In genomic region chr2:66433945-66434678, GRCh38 we compare ENCODE assay signal across 8 cellular contexts.
DNase-seq lines count a peak whose midpoint lies in the region; TF ChIP-seq lines count a peak whose summit lies in the region.

No MANE protein-coding gene starts in this region.

- POLR2A ChIA-PET in HEK293 (lab: Yijun Ruan, JAX): interaction anchor here (0.8 to 2.1 kb wide), 13 partner anchors 69 to 1412 kb away, joined by 3 to 11 read pairs (median 4); no protein-coding TSS in a partner anchor

- peaks cover 12% of the 10 kb centered on the region; the same call in 1 of the 2 replicates for H3K4me1 ChIP-seq in HEK293 (ENCODE audit: control insufficient read depth, insufficient read depth, low read length)
- peaks cover 8% of the 10 kb centered on the region for H3K4me1 ChIP-seq in iPS DF 6.9 (ENCODE audit: control insufficient read depth, insufficient read depth, low read length)
- peaks cover 3% of the 10 kb centered on the region for H3K4me1 ChIP-seq in rectal smooth muscle tissue (ENCODE audit: control insufficient read depth, insufficient read depth, low read length)

- H3K4me3 ChIP-seq in HEK293 (ENCODE audit: low read depth, low read length) (peak overlapping the region; percentile 63), astrocyte of the spinal cord (ENCODE audit: low read depth, low read length) (peak overlapping the region; percentile 62), iPS DF 6.9 (ENCODE audit: low read length) (peak overlapping the region; percentile 23; the same call in 1 of the 2 replicates), rectal smooth muscle tissue (ENCODE audit: low read length) (peak overlapping the region; percentile 92)

- no CpG with 5 or more reads among the region's 61 CpGs for WGBS in iPS DF 6.9 (ENCODE audit: insufficient coverage, insufficient read length)

- H3K27me3 ChIP-seq in iPS DF 6.9 (ENCODE audit: control insufficient read depth, insufficient read depth, low read length): peaks cover 69% of the 10 kb centered on the region
- peaks cover 4% of the 10 kb centered on the region for H3K27me3 ChIP-seq in rectal smooth muscle tissue (ENCODE audit: control insufficient read depth, insufficient read depth, low read length)

- H3K27ac ChIP-seq in HEK293 (ENCODE audit: extremely low read depth, low read depth, low read length): peak overlapping the region; percentile 85
- no peak overlapping the region for H3K27ac ChIP-seq in iPS DF 6.9 (ENCODE audit: low read length)
- peak overlapping the region; percentile 98 for H3K27ac ChIP-seq in rectal smooth muscle tissue (ENCODE audit: low read depth, low read length)

- H3K9me3 ChIP-seq in HEK293 (ENCODE audit: control insufficient read depth, insufficient read depth, low read depth, low read length): no peaks in the 10 kb centered on the region
- H3K9me3 ChIP-seq in iPS DF 6.9 (ENCODE audit: control insufficient read depth, insufficient read depth, low read length): no peaks in the 10 kb centered on the region

- peak overlapping the region; percentile 75 for H3K9ac ChIP-seq in rectal smooth muscle tissue (ENCODE audit: low read length)

- peak; percentile 74 for DNase-seq in DMS53 treated with DMSO at 0.1 percent for 48 hours (lab: John Stamatoyannopoulos, UW; ENCODE audit: unreplicated experiment)
- peak; percentile 79 for DNase-seq in NCI-H2227 (lab: John Stamatoyannopoulos, UW; ENCODE audit: unreplicated experiment)
- peak; percentile 77 for DNase-seq in astrocyte of the spinal cord (ENCODE audit: low read depth, low spot score)
- DNase-seq in iPS DF 6.9 (ENCODE audit: low read depth, low spot score): no peak
- no peak for DNase-seq in central memory CD4-positive, alpha-beta T cell
- DNase-seq in stimulated activated CD4-positive, alpha-beta T cell treated with anti-CD3 and anti-CD28 coated beads, Interleukin-2, amount 100 ng/mL, for 24 hours: no peak

- H3K36me3 ChIP-seq in HEK293 (ENCODE audit: control insufficient read depth in 2 of 2, insufficient read depth in 1 of 2, low read length in 2 of 2): peaks cover 0 to 11% of the 10 kb centered on the region in 2 experiments; a peak in 1 of 3 replicates
- no peaks in the 10 kb centered on the region for H3K36me3 ChIP-seq in iPS DF 6.9 (ENCODE audit: control insufficient read depth, insufficient read depth, low read length)
- H3K36me3 ChIP-seq in rectal smooth muscle tissue (ENCODE audit: control insufficient read depth, insufficient read depth, low read length): peaks cover 5% of the 10 kb centered on the region

- TF ChIP-seq CTCF in HEK293 (tag by site-specific recombination; IDR thresholded peaks at IDR 0.05) (no peak), astrocyte of the spinal cord (IDR thresholded peaks at IDR 0.05; ENCODE audit: low read depth, low read length) (no peak)

- in situ Hi-C loops in astrocyte of the spinal cord (cut with HindIII; ENCODE audit: low sequenced_read_pairs): loop anchor here (25.0 kb wide), 1 partner anchor 128 kb away; no protein-coding TSS in a partner anchor

- CTCF ChIA-PET in HEK293 (lab: Yijun Ruan, JAX): interaction anchor here (0.5 to 2.8 kb wide), 12 partner anchors 44 to 1628 kb away, joined by 3 to 17 read pairs (median 3); no protein-coding TSS in a partner anchor

TF ChIP-seq in HEK293, 187 proteins besides CTCF, POLR2A, EP300 and RAD21 (continues in another document):
- TF ChIP-seq ZBTB48 (tag by site-specific recombination; IDR thresholded peaks at IDR 0.05): no peak
- TF ChIP-seq, protein P1, sequence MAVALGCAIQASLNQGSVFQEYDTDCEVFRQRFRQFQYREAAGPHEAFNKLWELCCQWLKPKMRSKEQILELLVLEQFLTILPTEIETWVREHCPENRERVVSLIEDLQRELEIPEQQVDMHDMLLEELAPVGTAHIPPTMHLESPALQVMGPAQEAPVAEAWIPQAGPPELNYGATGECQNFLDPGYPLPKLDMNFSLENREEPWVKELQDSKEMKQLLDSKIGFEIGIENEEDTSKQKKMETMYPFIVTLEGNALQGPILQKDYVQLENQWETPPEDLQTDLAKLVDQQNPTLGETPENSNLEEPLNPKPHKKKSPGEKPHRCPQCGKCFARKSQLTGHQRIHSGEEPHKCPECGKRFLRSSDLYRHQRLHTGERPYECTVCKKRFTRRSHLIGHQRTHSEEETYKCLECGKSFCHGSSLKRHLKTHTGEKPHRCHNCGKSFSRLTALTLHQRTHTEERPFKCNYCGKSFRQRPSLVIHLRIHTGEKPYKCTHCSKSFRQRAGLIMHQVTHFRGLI (tag by site-specific recombination; IDR thresholded peaks at IDR 0.05): peak; percentile 81
- TF ChIP-seq, protein P2, sequence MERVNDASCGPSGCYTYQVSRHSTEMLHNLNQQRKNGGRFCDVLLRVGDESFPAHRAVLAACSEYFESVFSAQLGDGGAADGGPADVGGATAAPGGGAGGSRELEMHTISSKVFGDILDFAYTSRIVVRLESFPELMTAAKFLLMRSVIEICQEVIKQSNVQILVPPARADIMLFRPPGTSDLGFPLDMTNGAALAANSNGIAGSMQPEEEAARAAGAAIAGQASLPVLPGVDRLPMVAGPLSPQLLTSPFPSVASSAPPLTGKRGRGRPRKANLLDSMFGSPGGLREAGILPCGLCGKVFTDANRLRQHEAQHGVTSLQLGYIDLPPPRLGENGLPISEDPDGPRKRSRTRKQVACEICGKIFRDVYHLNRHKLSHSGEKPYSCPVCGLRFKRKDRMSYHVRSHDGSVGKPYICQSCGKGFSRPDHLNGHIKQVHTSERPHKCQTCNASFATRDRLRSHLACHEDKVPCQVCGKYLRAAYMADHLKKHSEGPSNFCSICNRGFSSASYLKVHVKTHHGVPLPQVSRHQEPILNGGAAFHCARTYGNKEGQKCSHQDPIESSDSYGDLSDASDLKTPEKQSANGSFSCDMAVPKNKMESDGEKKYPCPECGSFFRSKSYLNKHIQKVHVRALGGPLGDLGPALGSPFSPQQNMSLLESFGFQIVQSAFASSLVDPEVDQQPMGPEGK (tag by site-specific recombination; IDR thresholded peaks at IDR 0.05): peak; percentile 33; the same call in 1 of the 2 replicates
- TF ChIP-seq ZNF175 (tag by site-specific recombination; IDR thresholded peaks at IDR 0.05): no peak
- no peak for TF ChIP-seq ZNF768 (tag by site-specific recombination; IDR thresholded peaks at IDR 0.05)
- TF ChIP-seq ZFP69B (tag by site-specific recombination; IDR thresholded peaks at IDR 0.05): no peak
- TF ChIP-seq ZFP3 (tag by site-specific recombination; IDR thresholded peaks at IDR 0.05; ENCODE audit: low read depth): no peak
- TF ChIP-seq GLIS1 (tag by site-specific recombination; IDR thresholded peaks at IDR 0.05): 0 out of 2 replicates have a peak, but pooled peaks have one; percentile 10
- TF ChIP-seq ZSCAN30 (tag by site-specific recombination; IDR thresholded peaks at IDR 0.05): peak; percentile 51; the same call in 1 of the 2 replicates
- TF ChIP-seq ZNF488 (tag by site-specific recombination; IDR thresholded peaks at IDR 0.05): no peak
- peak; percentile 6; the same call in 1 of the 2 replicates for TF ChIP-seq ZNF335 (tag by site-specific recombination; conservative IDR thresholded peaks at IDR 0.05)
- TF ChIP-seq, protein P3, sequence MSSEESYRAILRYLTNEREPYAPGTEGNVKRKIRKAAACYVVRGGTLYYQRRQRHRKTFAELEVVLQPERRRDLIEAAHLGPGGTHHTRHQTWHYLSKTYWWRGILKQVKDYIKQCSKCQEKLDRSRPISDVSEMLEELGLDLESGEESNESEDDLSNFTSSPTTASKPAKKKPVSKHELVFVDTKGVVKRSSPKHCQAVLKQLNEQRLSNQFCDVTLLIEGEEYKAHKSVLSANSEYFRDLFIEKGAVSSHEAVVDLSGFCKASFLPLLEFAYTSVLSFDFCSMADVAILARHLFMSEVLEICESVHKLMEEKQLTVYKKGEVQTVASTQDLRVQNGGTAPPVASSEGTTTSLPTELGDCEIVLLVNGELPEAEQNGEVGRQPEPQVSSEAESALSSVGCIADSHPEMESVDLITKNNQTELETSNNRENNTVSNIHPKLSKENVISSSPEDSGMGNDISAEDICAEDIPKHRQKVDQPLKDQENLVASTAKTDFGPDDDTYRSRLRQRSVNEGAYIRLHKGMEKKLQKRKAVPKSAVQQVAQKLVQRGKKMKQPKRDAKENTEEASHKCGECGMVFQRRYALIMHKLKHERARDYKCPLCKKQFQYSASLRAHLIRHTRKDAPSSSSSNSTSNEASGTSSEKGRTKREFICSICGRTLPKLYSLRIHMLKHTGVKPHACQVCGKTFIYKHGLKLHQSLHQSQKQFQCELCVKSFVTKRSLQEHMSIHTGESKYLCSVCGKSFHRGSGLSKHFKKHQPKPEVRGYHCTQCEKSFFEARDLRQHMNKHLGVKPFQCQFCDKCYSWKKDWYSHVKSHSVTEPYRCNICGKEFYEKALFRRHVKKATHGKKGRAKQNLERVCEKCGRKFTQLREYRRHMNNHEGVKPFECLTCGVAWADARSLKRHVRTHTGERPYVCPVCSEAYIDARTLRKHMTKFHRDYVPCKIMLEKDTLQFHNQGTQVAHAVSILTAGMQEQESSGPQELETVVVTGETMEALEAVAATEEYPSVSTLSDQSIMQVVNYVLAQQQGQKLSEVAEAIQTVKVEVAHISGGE (tag by site-specific recombination; conservative IDR thresholded peaks at IDR 0.05; ENCODE audit: low read depth): 0 out of 2 replicates have a peak, but pooled peaks have one; percentile 7
- no peak for TF ChIP-seq ZNF580 (tag by site-specific recombination; IDR thresholded peaks at IDR 0.05)
- TF ChIP-seq, protein P4, sequence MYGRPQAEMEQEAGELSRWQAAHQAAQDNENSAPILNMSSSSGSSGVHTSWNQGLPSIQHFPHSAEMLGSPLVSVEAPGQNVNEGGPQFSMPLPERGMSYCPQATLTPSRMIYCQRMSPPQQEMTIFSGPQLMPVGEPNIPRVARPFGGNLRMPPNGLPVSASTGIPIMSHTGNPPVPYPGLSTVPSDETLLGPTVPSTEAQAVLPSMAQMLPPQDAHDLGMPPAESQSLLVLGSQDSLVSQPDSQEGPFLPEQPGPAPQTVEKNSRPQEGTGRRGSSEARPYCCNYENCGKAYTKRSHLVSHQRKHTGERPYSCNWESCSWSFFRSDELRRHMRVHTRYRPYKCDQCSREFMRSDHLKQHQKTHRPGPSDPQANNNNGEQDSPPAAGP (tag by site-specific recombination; IDR thresholded peaks at IDR 0.05): 0 out of 2 replicates have a peak, but pooled peaks have one; percentile 25

Comparison
In these comparisons a context has a peak if more than half of its experiments do, and no peak if none do; other contexts are left out.
1. DNase-seq: peak in DMS53 treated with DMSO at 0.1 percent for 48 hours (single experiment), NCI-H2227 (single experiment) and astrocyte of the spinal cord (single experiment); none in iPS DF 6.9 (single experiment), central memory CD4-positive, alpha-beta T cell (single experiment) and stimulated activated CD4-positive, alpha-beta T cell treated with anti-CD3 and anti-CD28 coated beads, Interleukin-2, amount 100 ng/mL, for 24 hours (0 of 2).
2. H3K4me3 ChIP-seq: peak in every context shown above with its lines; median percentile 92 in rectal smooth muscle tissue; 63 in HEK293; 62 in astrocyte of the spinal cord; 23 in iPS DF 6.9.